ENCODE assay signal across 13 cellular contexts in genomic region chr1:211738096-211738708, GRCh38.
DNase-seq lines count a peak whose midpoint lies in the region; ATAC-seq and TF ChIP-seq lines count a peak whose summit lies in the region.
"Had no signal": no experiment of that assay in that cellular context is flagged by ENCODE, and none has a peak within 500 bp of the region (broad histone marks: within the 10 kb centered on the region; RNA-seq: fewer than 3 reads in every experiment).

No MANE protein-coding gene starts in this region.

- H3K4me3 Mint-ChIP-seq in CD4-positive, alpha-beta T cell = peak overlapping the region; percentile 67
- peak overlapping the region; percentile 62 for H3K4me3 Mint-ChIP-seq in activated CD8-positive, alpha-beta T cell treated with anti-CD3 and anti-CD28 coated beads, Interleukin-2, amount 10 ng/mL, durations not matched to agents 7 days and 5 days
- no peak overlapping the region for H3K4me3 Mint-ChIP-seq in H9

- POLR2A ChIA-PET in CD4-positive, alpha-beta T cell (lab: Charles Lee) = no interaction called here
- POLR2A ChIA-PET in activated CD8-positive, alpha-beta T cell treated with anti-CD3 and anti-CD28 coated beads, Interleukin-2, amount 10 ng/mL, durations not matched to agents 7 days and 5 days (lab: Charles Lee) = no interaction called here

- no peaks in the 10 kb centered on the region for H3K79me2 ChIP-seq in H9 (ENCODE audit: insufficient read depth, low read length)

- H3K4ac ChIP-seq in H9 (ENCODE audit: low read depth, low read length) = no peak overlapping the region

- no CpG with 5 or more reads among the region's 9 CpGs for WGBS in H9 (ENCODE audit: extremely low coverage, insufficient read length, low lambda C conversion rate)

- no peak overlapping the region for H3K4me2 ChIP-seq in H9 (ENCODE audit: insufficient read depth, insufficient read length, low read length)

- no peaks in the 10 kb centered on the region for H3K9me3 ChIP-seq in CD4-positive, alpha-beta T cell (ENCODE audit: control insufficient read depth, low read length)
- H3K9me3 ChIP-seq in H9 (ENCODE audit: control insufficient read depth, low read depth, low read length) = no peaks in the 10 kb centered on the region
- H3K9me3 ChIP-seq: heart right ventricle had no signal

- H3K14ac ChIP-seq in H9 (ENCODE audit: insufficient read depth, low read length) = no peak overlapping the region

- H3K36me3 Mint-ChIP-seq in CD4-positive, alpha-beta T cell (ENCODE audit: low read depth) = no peaks in the 10 kb centered on the region
- H3K36me3 Mint-ChIP-seq in activated CD8-positive, alpha-beta T cell treated with anti-CD3 and anti-CD28 coated beads, Interleukin-2, amount 10 ng/mL, durations not matched to agents 7 days and 5 days (ENCODE audit: low read depth) = peaks cover 5% of the 10 kb centered on the region
- H3K36me3 Mint-ChIP-seq in H9 (ENCODE audit: insufficient read depth in 1 of 3, low read depth in 3 of 3) = no peaks in the 10 kb centered on the region

- no peak overlapping the region for H2BK5ac ChIP-seq in H9 (ENCODE audit: insufficient read length, low read length)

- H3T11ph ChIP-seq in H9 (ENCODE audit: low read length) = no peak overlapping the region

- H3K27ac ChIP-seq in CD4-positive, alpha-beta T cell (ENCODE audit: low read depth, low read length) = no peak overlapping the region
- no peak overlapping the region for H3K27ac ChIP-seq in H9 (ENCODE audit: insufficient read length, low read depth, low read length)
- H3K27ac ChIP-seq: 22Rv1 had no signal

- no peaks in the 10 kb centered on the region for H3K27me3 ChIP-seq in CD4-positive, alpha-beta T cell (ENCODE audit: control insufficient read depth, insufficient read depth, low read length)
- no peaks in the 10 kb centered on the region for H3K27me3 ChIP-seq in H9 (ENCODE audit: insufficient read depth, low read length)

- H3K27ac Mint-ChIP-seq in CD4-positive, alpha-beta T cell = peak overlapping the region; percentile 72
- peak overlapping the region; percentile 88 for H3K27ac Mint-ChIP-seq in activated CD8-positive, alpha-beta T cell treated with anti-CD3 and anti-CD28 coated beads, Interleukin-2, amount 10 ng/mL, durations not matched to agents 7 days and 5 days
- H3K27ac Mint-ChIP-seq in H9 = peak overlapping the region in 1 of 3 experiments; percentile 57; a peak in 2 of 7 replicates

- no peak for TF ChIP-seq CTCF in CD4-positive, alpha-beta T cell (IDR thresholded peaks at IDR 0.05)
- TF ChIP-seq CTCF in H9 (conservative IDR thresholded peaks at IDR 0.05) = no peak

- no peak overlapping the region for H2AFZ ChIP-seq in H9 (ENCODE audit: low read length)

- no peak overlapping the region for H4K5ac ChIP-seq in H9 (ENCODE audit: insufficient read length, low read depth, low read length)

- H3K4me1 Mint-ChIP-seq in CD4-positive, alpha-beta T cell (ENCODE audit: low read depth) = peaks cover 38% of the 10 kb centered on the region
- peaks cover 42% of the 10 kb centered on the region for H3K4me1 Mint-ChIP-seq in activated CD8-positive, alpha-beta T cell treated with anti-CD3 and anti-CD28 coated beads, Interleukin-2, amount 10 ng/mL, durations not matched to agents 7 days and 5 days (ENCODE audit: low read depth)
- peaks cover 23 to 25% of the 10 kb centered on the region in 2 experiments for H3K4me1 Mint-ChIP-seq in H9

- H3K4me1 ChIP-seq in H9 (ENCODE audit: insufficient read depth, low read length) = no peaks in the 10 kb centered on the region

- H3K9ac ChIP-seq in H9 (ENCODE audit: extremely low read depth, insufficient read length, low read length) = no peak overlapping the region

- H3K79me1 ChIP-seq in H9 (ENCODE audit: insufficient read depth, low read depth, low read length, poor library complexity, severe bottlenecking) = no peaks in the 10 kb centered on the region

- H4K20me1 ChIP-seq in H9 (ENCODE audit: control insufficient read depth, insufficient read depth, insufficient read length) = no peaks in the 10 kb centered on the region

- no peak overlapping the region for H2BK20ac ChIP-seq in H9 (ENCODE audit: low read depth, low read length, poor library complexity, severe bottlenecking)

- DNase-seq in NCI-H2107 treated with DMSO at 0.1 percent for 48 hours (lab: John Stamatoyannopoulos, UW; ENCODE audit: unreplicated experiment) (peak; percentile 41), NCI-H2107 (lab: John Stamatoyannopoulos, UW) (no peak), midbrain (lab: John Stamatoyannopoulos, UW) (peak; percentile 47), H9 (no peak), kidney glomerular epithelial cell (lab: John Stamatoyannopoulos, UW) (no peak)
- no peak for DNase-seq in CD4-positive, alpha-beta T cell
- DNase-seq in activated CD8-positive, alpha-beta T cell treated with anti-CD3 and anti-CD28 coated beads, Interleukin-2, amount 10 ng/mL, durations not matched to agents 7 days and 5 days = peak; percentile 30
- DNase-seq: erythroblast, GF-D8, heart right ventricle, left cardiac atrium had no signal

- no peaks in the 10 kb centered on the region for H3K23me2 ChIP-seq in H9 (ENCODE audit: insufficient read length, low read depth, low read length, poor library complexity, severe bottlenecking)

- no peak overlapping the region for H4K91ac ChIP-seq in H9 (ENCODE audit: insufficient read length, low read depth, low read length)

- no peak overlapping the region for H2BK15ac ChIP-seq in H9 (ENCODE audit: low read depth, low read length)

- CTCF ChIA-PET in CD4-positive, alpha-beta T cell (lab: Charles Lee) = no interaction called here
- CTCF ChIA-PET in activated CD8-positive, alpha-beta T cell treated with anti-CD3 and anti-CD28 coated beads, Interleukin-2, amount 10 ng/mL, durations not matched to agents 7 days and 5 days (lab: Charles Lee) = interaction anchor here (0.8 to 2.6 kb wide), 6 partner anchors 40 to 718 kb away, joined by 3 to 30 read pairs (median 4); partner anchors contain the start of genes DTL and INTS7

- no peaks in the 10 kb centered on the region for H3K9me3 Mint-ChIP-seq in CD4-positive, alpha-beta T cell
- no peaks in the 10 kb centered on the region for H3K9me3 Mint-ChIP-seq in activated CD8-positive, alpha-beta T cell treated with anti-CD3 and anti-CD28 coated beads, Interleukin-2, amount 10 ng/mL, durations not matched to agents 7 days and 5 days (ENCODE audit: insufficient read depth)
- H3K9me3 Mint-ChIP-seq in H9 = no peaks in the 10 kb centered on the region

- H2BK120ac ChIP-seq in H9 (ENCODE audit: low read depth, low read length, poor library complexity, severe bottlenecking) = no peak overlapping the region

- H3K56ac ChIP-seq in H9 (ENCODE audit: insufficient read length, low read depth, low read length) = no peak overlapping the region

- H3K23ac ChIP-seq in H9 (ENCODE audit: insufficient read length, low read depth, low read length) = no peak overlapping the region

- H2AK5ac ChIP-seq in H9 (ENCODE audit: insufficient read length, low read length) = no peak overlapping the region

- H4K8ac ChIP-seq in H9 (replicated peaks; ENCODE audit: insufficient read length, low read depth, low read length) = no peak overlapping the region

- ATAC-seq in CD4-positive, alpha-beta T cell (ENCODE audit: poor library complexity) = no peak
- ATAC-seq in activated CD8-positive, alpha-beta T cell treated with anti-CD3 and anti-CD28 coated beads, Interleukin-2, amount 10 ng/mL, durations not matched to agents 7 days and 5 days = peak; percentile 25
- ATAC-seq in HG02763 (IDR thresholded peaks at IDR 0.05; ENCODE audit: unreplicated experiment) = no peak
- ATAC-seq: heart right ventricle, left cardiac atrium had no signal

- no peak overlapping the region for H3K18ac ChIP-seq in H9 (ENCODE audit: insufficient read length, low read depth, low read length)

- intact Hi-C loops in CD4-positive, alpha-beta T cell (cut with DNase I, micrococcal nuclease) = no loop called here

- H2BK12ac ChIP-seq in H9 (ENCODE audit: insufficient read length, low read depth, low read length) = no peak overlapping the region

- no peaks in the 10 kb centered on the region for H3K27me3 Mint-ChIP-seq in CD4-positive, alpha-beta T cell
- H3K27me3 Mint-ChIP-seq in activated CD8-positive, alpha-beta T cell treated with anti-CD3 and anti-CD28 coated beads, Interleukin-2, amount 10 ng/mL, durations not matched to agents 7 days and 5 days (ENCODE audit: low read depth) = no peaks in the 10 kb centered on the region
- no peaks in the 10 kb centered on the region for H3K27me3 Mint-ChIP-seq in H9 (ENCODE audit: low read depth)

Comparison
In these comparisons a context has a peak if more than half of its experiments do, and no peak if none do; other contexts are left out.
1. DNase-seq: peak in NCI-H2107 treated with DMSO at 0.1 percent for 48 hours (single experiment), activated CD8-positive, alpha-beta T cell treated with anti-CD3 and anti-CD28 coated beads, Interleukin-2, amount 10 ng/mL, durations not matched to agents 7 days and 5 days (single experiment) and midbrain (single experiment); none in NCI-H2107 (single experiment), CD4-positive, alpha-beta T cell (0 of 10), H9 (single experiment) and kidney glomerular epithelial cell (single experiment).
2. H3K4me3 Mint-ChIP-seq: peak in CD4-positive, alpha-beta T cell (single experiment) and activated CD8-positive, alpha-beta T cell treated with anti-CD3 and anti-CD28 coated beads, Interleukin-2, amount 10 ng/mL, durations not matched to agents 7 days and 5 days (single experiment); none in H9 (0 of 2).